32 cellular contexts compared by ENCODE assay signal in genomic region chr2:29931818-29932217, GRCh38. TPM values are rescaled to one million over a fixed set of nuclear protein-coding genes. Genes with fewer than 3 reads are reported as not detected.
"Had no signal": no experiment of that assay in that cellular context is flagged by ENCODE, and none has a peak within 500 bp of the region (broad histone marks: within the 10 kb centered on the region; RNA-seq: fewer than 3 reads in every experiment).

No MANE protein-coding gene starts in this region.

- H3K4me1 ChIP-seq: ascending aorta had no signal

- FAIRE-seq: bronchial epithelial cell, TTC549 had no signal

- H3K27me3 ChIP-seq: ascending aorta, cardiac muscle cell had no signal

- H3K36me3 ChIP-seq: ascending aorta, cardiac muscle cell had no signal

- DNase-seq: activated B cell treated with CpG ODN at 0.5 μM for 24 hours; activated CD4-positive, alpha-beta memory T cell treated with anti-CD3 and anti-CD28 coated beads, Interleukin-2, amount 10 ng/mL, durations not matched to agents 7 days and 5 days; activated CD4-positive, alpha-beta T cell treated with anti-CD3 and anti-CD28 coated beads for 1 hour; activated CD4-positive, alpha-beta T cell treated with anti-CD3 and anti-CD28 coated beads for 36 hours; activated CD4-positive, alpha-beta T cell treated with anti-CD3 and anti-CD28 coated beads for 48 hours; activated CD4-positive, alpha-beta T cell treated with anti-CD3 and anti-CD28 coated beads, Interleukin-2, amount 10 ng/mL, durations not matched to agents 7 days and 5 days; activated CD4-positive, alpha-beta T cell treated with anti-CD3 and anti-CD28 coated beads, Interleukin-2, amount 50 U/mL, for 48 hours; activated CD8-positive, alpha-beta memory T cell treated with anti-CD3 and anti-CD28 coated beads for 24 hours; activated CD8-positive, alpha-beta memory T cell treated with anti-CD3 and anti-CD28 coated beads, Interleukin-2, amount 10 ng/mL, durations not matched to agents 7 days and 5 days; activated CD8-positive, alpha-beta memory T cell treated with anti-CD3 and anti-CD28 coated beads, Interleukin-2, amount 50 U/mL, for 48 hours; activated CD8-positive, alpha-beta T cell treated with anti-CD3 and anti-CD28 coated beads, Interleukin-2, amount 10 ng/mL, durations not matched to agents 7 days and 5 days; activated effector memory CD4-positive, alpha-beta T cell treated with Interleukin-2 at 50 U/mL for 16 hours; activated gamma-delta T cell; activated naive CD4-positive, alpha-beta T cell treated with anti-CD3 and anti-CD28 coated beads, Interleukin-2, amount 10 ng/mL, durations not matched to agents 7 days and 5 days; activated naive CD4-positive, alpha-beta T cell treated with Interleukin-2 at 50 U/mL for 16 hours; activated naive CD8-positive, alpha-beta T cell treated with anti-CD3 and anti-CD28 coated beads, Interleukin-2, amount 10 ng/mL, durations not matched to agents 7 days and 5 days; activated naive CD8-positive, alpha-beta T cell treated with anti-CD3 and anti-CD28 coated beads, Interleukin-2, amount 50 U/mL, for 24 hours; activated T-cell treated with anti-CD3 and anti-CD28 coated beads, Interleukin-2, amount 50 U/mL, for 24 hours; activated T-cell treated with anti-CD3 and anti-CD28 coated beads, Interleukin-2, amount 50 U/mL, for 48 hours; amygdala; anterior cingulate cortex; caudate nucleus; cerebellar nuclear complex; T-helper 1 cell; T-helper 2 cell; T-helper 9 cell had no signal

- H3K27ac ChIP-seq: ascending aorta, cardiac muscle cell, VCaP had no signal

- H3K9me3 ChIP-seq: ascending aorta had no signal

- ATAC-seq: activated CD4-positive, alpha-beta T cell treated with anti-CD3 and anti-CD28 coated beads for 36 hours; activated CD8-positive, alpha-beta memory T cell treated with anti-CD3 and anti-CD28 coated beads, Interleukin-2, amount 10 ng/mL, durations not matched to agents 7 days and 5 days; activated CD8-positive, alpha-beta T cell treated with anti-CD3 and anti-CD28 coated beads, Interleukin-2, amount 10 ng/mL, durations not matched to agents 7 days and 5 days; activated naive CD8-positive, alpha-beta T cell treated with anti-CD3 and anti-CD28 coated beads, Interleukin-2, amount 50 U/mL, for 24 hours had no signal

- H3K4me3 ChIP-seq: ascending aorta, cardiac muscle cell had no signal

RNA-seq across cellular contexts. Expression of gene ALK, which starts 10.4 kb away (rescaled TPM):
- total RNA-seq: activated B cell treated with CpG ODN at 0.5 μM for 24 hours; activated CD4-positive, alpha-beta memory T cell treated with anti-CD3 and anti-CD28 coated beads, Interleukin-2, amount 10 ng/mL, durations not matched to agents 7 days and 5 days; activated CD4-positive, alpha-beta T cell treated with anti-CD3 and anti-CD28 coated beads for 36 hours; activated CD4-positive, alpha-beta T cell treated with anti-CD3 and anti-CD28 coated beads, Interleukin-2, amount 10 ng/mL, durations not matched to agents 7 days and 5 days; activated CD8-positive, alpha-beta memory T cell treated with anti-CD3 and anti-CD28 coated beads, Interleukin-2, amount 10 ng/mL, durations not matched to agents 7 days and 5 days; activated CD8-positive, alpha-beta T cell treated with anti-CD3 and anti-CD28 coated beads, Interleukin-2, amount 10 ng/mL, durations not matched to agents 7 days and 5 days; activated naive CD8-positive, alpha-beta T cell treated with anti-CD3 and anti-CD28 coated beads, Interleukin-2, amount 10 ng/mL, durations not matched to agents 7 days and 5 days; activated T-helper 2 cell treated with anti-CD3 and anti-CD28 coated beads, Interferon-gamma antibody, Interleukin-2, Interleukin-4, amounts not matched to agents 10 μg/mL and 5 μg/mL and 100 μg/mL, durations not matched to agents 14 hours and 24 hours and 36 hours; ascending aorta; bronchial epithelial cell had no signal
